Comparison of ENCODE assay signal across 9 cellular contexts in the genomic region with DNA sequence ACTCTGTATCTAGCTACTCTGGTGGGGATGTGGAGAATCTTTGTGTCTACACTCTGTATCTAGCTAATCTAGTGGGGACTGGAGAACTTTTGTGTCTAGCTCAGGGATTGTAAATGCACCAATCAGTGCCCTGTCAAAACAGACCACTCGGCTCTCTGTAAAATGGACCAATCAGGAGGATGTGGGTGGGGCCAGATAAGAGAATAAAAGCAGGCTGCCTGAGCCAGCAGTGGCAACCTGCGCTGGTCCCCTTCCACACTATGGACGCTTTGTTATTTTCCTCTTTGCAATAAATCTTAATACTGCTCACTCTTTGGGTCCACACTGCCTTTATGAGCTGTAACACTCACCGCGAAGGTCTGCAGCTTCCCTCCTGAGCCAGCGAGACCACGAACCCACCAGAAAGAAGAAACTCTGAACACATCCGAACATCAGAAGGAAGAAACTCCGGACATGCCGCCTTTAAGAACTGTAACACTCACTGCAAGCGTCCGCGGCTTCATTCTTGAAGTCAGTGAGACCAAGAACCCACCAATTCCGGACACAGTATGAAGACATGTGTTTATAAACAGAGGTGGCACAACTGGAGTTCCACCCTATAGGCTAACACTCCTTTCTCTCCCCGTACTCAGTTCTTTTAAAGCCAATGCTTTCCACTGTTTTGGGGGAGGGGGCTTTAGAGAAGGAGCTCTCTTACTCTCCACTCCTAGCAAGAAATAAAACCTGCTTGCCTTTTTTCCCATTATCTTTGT. TPM values are rescaled to one million over a fixed set of nuclear protein-coding genes. Genes with fewer than 3 reads are reported as not detected.
A peak's percentile ranks its signal among the peaks of the same experiment; 100 is the strongest.
DNase-seq lines count a peak whose midpoint lies in the region; FAIRE-seq and TF ChIP-seq lines count a peak whose summit lies in the region.
"Not testable (repeated sequence)": the region's sequence is repeated elsewhere in the genome, so short reads cannot be mapped to it uniquely, and the experiment has no call there.
"Had no signal": no experiment of that assay in that cellular context is flagged by ENCODE, and none has a peak within 500 bp of the region (broad histone marks: within the 10 kb centered on the region; RNA-seq: fewer than 3 reads in every experiment).

No MANE protein-coding gene starts in this region.

- H3K79me2 ChIP-seq in Loucy (ENCODE audit: insufficient read depth, low read length), result peaks cover 11% of the 10 kb centered on the region; the same call in 1 of the 2 replicates
- peaks cover 11% of the 10 kb centered on the region for H3K79me2 ChIP-seq in fibroblast of lung (ENCODE audit: control insufficient read depth, insufficient read depth, low read length)

- H3K27ac ChIP-seq in fibroblast of lung (ENCODE audit: insufficient read depth, low read length) (peak overlapping the region; percentile 87), small intestine (ENCODE audit: low read depth in 1 of 2, low read length in 1 of 2) (peak overlapping the region; percentile 87 to 96), urinary bladder (ENCODE audit: low read depth) (peak overlapping the region; percentile 45)

- H3K9me3 Mint-ChIP-seq in mesothelial cell of epicardium, result not testable (repeated sequence)

- not testable (repeated sequence) for H3K9me2 ChIP-seq in Loucy (replicated peaks; ENCODE audit: low read depth, low read length)

- H3K9ac ChIP-seq in ES-I3 (ENCODE audit: low read depth, low read length) (peak overlapping the region; percentile 80; the same call in 1 of the 2 replicates), Loucy (ENCODE audit: low read depth, low read length, poor library complexity, severe bottlenecking) (peak overlapping the region; percentile 85), fibroblast of lung (ENCODE audit: insufficient read depth, low read length) (peak overlapping the region; percentile 65)

- not testable (repeated sequence) for FAIRE-seq in small intestine (lab: Jason Lieb, UNC)

- peaks cover 29% of the 10 kb centered on the region for H3K36me3 Mint-ChIP-seq in mesothelial cell of epicardium

- peak overlapping the region; percentile 100 for H3K27ac Mint-ChIP-seq in mesothelial cell of epicardium

- not testable (repeated sequence) for H4K20me1 ChIP-seq in Loucy (ENCODE audit: insufficient read depth, low read length, poor library complexity, severe bottlenecking); fibroblast of lung (ENCODE audit: control insufficient read depth, extremely low read depth, insufficient read depth, low read length)

- in situ Hi-C loops in astrocyte of the cerebellum (cut with HindIII; ENCODE audit: low sequenced_read_pairs), result not testable (repeated sequence)

- peak overlapping the region; percentile 92 for H3K4me2 ChIP-seq in Loucy (ENCODE audit: low read depth, low read length, poor library complexity, severe bottlenecking)
- H3K4me2 ChIP-seq in fibroblast of lung (ENCODE audit: extremely low read depth, insufficient read depth, low read length), result peak overlapping the region; percentile 99

- not testable (repeated sequence) for TF ChIP-seq CTCF in Loucy (conservative IDR thresholded peaks at IDR 0.05; ENCODE audit: low read length); astrocyte of the cerebellum (IDR thresholded peaks at IDR 0.05; ENCODE audit: low read depth, low read length, missing control alignments); fibroblast of lung (conservative IDR thresholded peaks at IDR 0.05 in 1 of 2, IDR thresholded peaks at IDR 0.05 in 1 of 2; ENCODE audit: low read depth in 1 of 2, low read length in 2 of 2); mesothelial cell of epicardium (IDR thresholded peaks at IDR 0.05; ENCODE audit: unreplicated experiment)

- H3K4me1 Mint-ChIP-seq in mesothelial cell of epicardium, result peaks cover 23% of the 10 kb centered on the region

- H3K4me1 ChIP-seq in ES-I3 (ENCODE audit: insufficient read depth, low read length); Loucy (ENCODE audit: insufficient read depth, low read length, poor library complexity, severe bottlenecking); fibroblast of lung (ENCODE audit: control insufficient read depth, extremely low read depth, insufficient read depth, low read length); small intestine (ENCODE audit: control insufficient read depth in 2 of 2, insufficient read depth in 1 of 2, low read depth in 1 of 2, low read length in 1 of 2); urinary bladder (ENCODE audit: insufficient read depth): not testable (repeated sequence)

- 43 to 54% (median 43%) methylated on average over 12 to 15 of the region's 15 CpGs for WGBS in small intestine, 3 donors
- 47% methylated on average over 15 of the region's 15 CpGs for WGBS in urinary bladder

- DNase-seq in activated CD4-positive, alpha-beta T cell treated with anti-CD3 and anti-CD28 coated beads, Interleukin-2, amount 50 U/mL, for 1 hour, result peak; percentile 31
- DNase-seq in astrocyte of the cerebellum (ENCODE audit: low read depth); mesothelial cell of epicardium (ENCODE audit: low spot score in 2 of 2, unreplicated experiment in 2 of 2); small intestine: not testable (repeated sequence)
- DNase-seq in fibroblast of lung (ENCODE audit: low read depth in 2 of 2), result peak; percentile 6 to 15

- H2AFZ ChIP-seq in Loucy (ENCODE audit: low read length); fibroblast of lung (ENCODE audit: low read length): not testable (repeated sequence)

- peak overlapping the region; percentile 90 for H3K4me3 Mint-ChIP-seq in mesothelial cell of epicardium

- H3K4me3 ChIP-seq in Loucy (ENCODE audit: low read length, poor library complexity, severe bottlenecking) (peak overlapping the region; percentile 82), astrocyte of the cerebellum (ENCODE audit: low read depth, low read length) (peak overlapping the region; percentile 51), fibroblast of lung (replicated peaks in 1 of 4; ENCODE audit: control extremely low read depth in 1 of 4, insufficient read depth in 1 of 4, low read depth in 3 of 4, low read length in 4 of 4) (peak overlapping the region; percentile 68 to 94 (median 76)), small intestine (ENCODE audit: low read depth in 1 of 2, low read length in 2 of 2) (peak overlapping the region; percentile 33 to 55), urinary bladder (ENCODE audit: low read depth, low read length) (peak overlapping the region; percentile 37)

- not testable (repeated sequence) for H3K27me3 Mint-ChIP-seq in mesothelial cell of epicardium (ENCODE audit: low read depth)

- not testable (repeated sequence) for H3F3A ChIP-seq in Loucy (ENCODE audit: low read depth)

- H3K27me3 ChIP-seq in Loucy (ENCODE audit: insufficient read depth, low read length, poor library complexity, severe bottlenecking); fibroblast of lung (ENCODE audit: control insufficient read depth, insufficient read depth, low read length); small intestine (ENCODE audit: control insufficient read depth in 2 of 2, insufficient read depth in 2 of 2, low read length in 2 of 2): not testable (repeated sequence)

- H3K9me3 ChIP-seq in ES-I3 (ENCODE audit: control insufficient read depth, insufficient read depth, low read length); Loucy (ENCODE audit: insufficient read depth, low read depth, low read length); fibroblast of lung (ENCODE audit: control insufficient read depth, insufficient read depth, low read depth, low read length); small intestine (ENCODE audit: control insufficient read depth, low read depth): not testable (repeated sequence)

- not testable (repeated sequence) for H3K36me3 ChIP-seq in ES-I3 (ENCODE audit: insufficient read depth, low read length); Loucy (ENCODE audit: insufficient read depth, low read length); fibroblast of lung (ENCODE audit: control insufficient read depth, insufficient read depth, low read length); small intestine (ENCODE audit: control insufficient read depth in 2 of 2, insufficient read depth in 2 of 2, low read length in 2 of 2); urinary bladder (ENCODE audit: insufficient read depth)

RNA-seq across cellular contexts. Expression of gene TRIM5, which starts 1.1 kb away (rescaled TPM):
- 43.4 and 47.9 TPM in 2 replicates for total RNA-seq in fibroblast of lung
- polyA plus RNA-seq in fibroblast of lung, result 26.8 and 32.4 TPM in 2 replicates
- 20.4 and 22.2 TPM in 2 replicates for polyA plus RNA-seq in fibroblast of lung (2012)
- polyA minus RNA-seq in fibroblast of lung (ENCODE audit: low replicate concordance), result 11.9 and 19.4 TPM in 2 replicates
- 67.0 to 74.0 TPM (median 68.5 TPM) in 3 replicates for total RNA-seq in mesothelial cell of epicardium
- 10 to 100 TPM in 2 of 3 donors, 1 to 10 TPM in 1; 6.5 to 12.5 (median 10.4) TPM for polyA plus RNA-seq in small intestine
- 39.6 TPM for total RNA-seq in urinary bladder
- polyA plus RNA-seq in urinary bladder, result 11.1 TPM

RNA-seq across cellular contexts. Expression of gene TRIM22, which starts 5.8 kb away (rescaled TPM):
- total RNA-seq in fibroblast of lung (94.8 and 112 TPM in 2 replicates), mesothelial cell of epicardium (45.8 to 52.1 TPM (median 50.9 TPM) in 3 replicates), urinary bladder (49.1 TPM)
- polyA plus RNA-seq in fibroblast of lung (74.3 and 108 TPM in 2 replicates), small intestine (10 to 100 TPM in 2 of 3 donors, 1 to 10 TPM in 1; 7.4 to 19.2 (median 10.3) TPM), urinary bladder (33.3 TPM)
- polyA plus RNA-seq in fibroblast of lung (2012), result 53.7 and 69.3 TPM in 2 replicates
- 23.9 and 30.6 TPM in 2 replicates for polyA minus RNA-seq in fibroblast of lung (ENCODE audit: low replicate concordance)

RNA-seq across cellular contexts. Expression of gene OR56B1, which starts 52.4 kb away (rescaled TPM):
- total RNA-seq in fibroblast of lung (not detected in 2 replicates), mesothelial cell of epicardium (0.11 TPM in 1 of 3 replicates, not detected in the others), urinary bladder (0.11 TPM)
- polyA plus RNA-seq in fibroblast of lung (not detected in 2 replicates), small intestine (under 1 TPM in 1 of 3 donors, not detected in 2; 0.03 TPM), urinary bladder (not detected)
- polyA plus RNA-seq in fibroblast of lung (2012), result not detected in 2 replicates
- polyA minus RNA-seq in fibroblast of lung (ENCODE audit: low replicate concordance), result not detected in 2 replicates
- total RNA-seq: cardiac septum had no signal

RNA-seq across cellular contexts. Expression of gene TRIM34, which starts 59.0 kb away (rescaled TPM):
- total RNA-seq in fibroblast of lung, result 11.3 and 17.8 TPM in 2 replicates
- 13.6 and 18.5 TPM in 2 replicates for polyA plus RNA-seq in fibroblast of lung
- 7.1 and 7.9 TPM in 2 replicates for polyA plus RNA-seq in fibroblast of lung (2012)
- 1.7 and 5.5 TPM in 2 replicates for polyA minus RNA-seq in fibroblast of lung (ENCODE audit: low replicate concordance)
- total RNA-seq in mesothelial cell of epicardium, result 5.0 to 7.1 TPM (median 5.1 TPM) in 3 replicates
- polyA plus RNA-seq in small intestine, result 1 to 10 TPM; 4.1 to 8.1 (median 6.9) TPM
- total RNA-seq in urinary bladder, result 17.1 TPM
- polyA plus RNA-seq in urinary bladder, result 6.1 TPM
